Comparison of ENCODE assay signal across 1 cellular context in the genomic region with DNA sequence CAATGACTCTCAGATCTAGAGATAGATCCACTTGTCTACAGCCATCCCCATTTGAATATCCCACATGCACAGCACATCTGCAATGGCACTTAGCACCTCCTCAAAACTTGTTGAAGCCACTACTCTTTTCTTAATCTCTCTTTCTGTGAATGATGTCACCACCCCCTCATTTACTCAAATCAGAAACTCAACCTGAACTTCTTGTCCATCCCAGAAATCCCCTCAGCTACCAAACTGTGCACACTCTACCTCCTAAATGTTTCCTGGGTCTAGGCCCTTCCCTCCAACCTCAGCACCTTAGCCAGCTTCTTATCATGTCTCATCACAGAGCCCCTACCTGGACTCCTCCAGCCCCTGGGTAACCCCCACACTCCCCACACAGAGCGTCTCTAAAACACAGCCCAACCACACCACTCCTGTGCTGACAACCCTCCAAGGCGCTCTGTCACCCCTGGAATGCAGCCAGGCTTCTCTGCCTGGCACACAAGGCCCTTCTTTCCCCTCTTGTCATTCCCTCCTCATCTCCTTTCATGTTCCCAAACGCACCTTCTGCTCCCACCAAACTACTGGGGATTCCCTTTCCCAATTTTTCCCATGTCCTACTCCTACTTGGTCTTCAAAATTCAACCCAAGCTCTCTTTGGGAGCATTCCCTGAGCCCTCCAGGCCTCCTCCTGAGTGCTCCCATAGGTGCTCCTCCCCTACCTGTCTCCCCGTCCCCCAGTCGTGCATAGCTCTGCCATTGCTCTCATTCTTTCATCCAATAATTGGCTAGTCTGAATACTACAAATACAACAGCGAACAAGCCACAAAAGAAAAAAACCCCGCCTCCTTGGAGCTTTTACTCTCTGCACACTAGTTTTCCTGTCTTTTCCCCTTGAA.
TF ChIP-seq lines count a peak whose summit lies in the region.

No MANE protein-coding gene starts in this region.

TF ChIP-seq in SK-N-SH treated with all-trans-retinoic acid at 6 μM for 48 hours, 23 proteins besides CTCF, POLR2A, EP300 and RAD21 (continued from another document):
- TF ChIP-seq, protein P1, sequence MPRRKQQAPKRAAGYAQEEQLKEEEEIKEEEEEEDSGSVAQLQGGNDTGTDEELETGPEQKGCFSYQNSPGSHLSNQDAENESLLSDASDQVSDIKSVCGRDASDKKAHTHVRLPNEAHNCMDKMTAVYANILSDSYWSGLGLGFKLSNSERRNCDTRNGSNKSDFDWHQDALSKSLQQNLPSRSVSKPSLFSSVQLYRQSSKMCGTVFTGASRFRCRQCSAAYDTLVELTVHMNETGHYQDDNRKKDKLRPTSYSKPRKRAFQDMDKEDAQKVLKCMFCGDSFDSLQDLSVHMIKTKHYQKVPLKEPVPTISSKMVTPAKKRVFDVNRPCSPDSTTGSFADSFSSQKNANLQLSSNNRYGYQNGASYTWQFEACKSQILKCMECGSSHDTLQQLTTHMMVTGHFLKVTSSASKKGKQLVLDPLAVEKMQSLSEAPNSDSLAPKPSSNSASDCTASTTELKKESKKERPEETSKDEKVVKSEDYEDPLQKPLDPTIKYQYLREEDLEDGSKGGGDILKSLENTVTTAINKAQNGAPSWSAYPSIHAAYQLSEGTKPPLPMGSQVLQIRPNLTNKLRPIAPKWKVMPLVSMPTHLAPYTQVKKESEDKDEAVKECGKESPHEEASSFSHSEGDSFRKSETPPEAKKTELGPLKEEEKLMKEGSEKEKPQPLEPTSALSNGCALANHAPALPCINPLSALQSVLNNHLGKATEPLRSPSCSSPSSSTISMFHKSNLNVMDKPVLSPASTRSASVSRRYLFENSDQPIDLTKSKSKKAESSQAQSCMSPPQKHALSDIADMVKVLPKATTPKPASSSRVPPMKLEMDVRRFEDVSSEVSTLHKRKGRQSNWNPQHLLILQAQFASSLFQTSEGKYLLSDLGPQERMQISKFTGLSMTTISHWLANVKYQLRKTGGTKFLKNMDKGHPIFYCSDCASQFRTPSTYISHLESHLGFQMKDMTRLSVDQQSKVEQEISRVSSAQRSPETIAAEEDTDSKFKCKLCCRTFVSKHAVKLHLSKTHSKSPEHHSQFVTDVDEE (CRISPR knock-in tag; IDR thresholded peaks at IDR 0.05), result no peak
- no peak for TF ChIP-seq BACH2 (CRISPR knock-in tag; IDR thresholded peaks at IDR 0.05; ENCODE audit: borderline replicate concordance)
- no peak for TF ChIP-seq CSDC2 (CRISPR knock-in tag; IDR thresholded peaks at IDR 0.05)
- TF ChIP-seq ZNF70 (CRISPR knock-in tag; IDR thresholded peaks at IDR 0.05), result no peak
